Comparison of ENCODE assay signal across 29 cellular contexts in the genomic region with DNA sequence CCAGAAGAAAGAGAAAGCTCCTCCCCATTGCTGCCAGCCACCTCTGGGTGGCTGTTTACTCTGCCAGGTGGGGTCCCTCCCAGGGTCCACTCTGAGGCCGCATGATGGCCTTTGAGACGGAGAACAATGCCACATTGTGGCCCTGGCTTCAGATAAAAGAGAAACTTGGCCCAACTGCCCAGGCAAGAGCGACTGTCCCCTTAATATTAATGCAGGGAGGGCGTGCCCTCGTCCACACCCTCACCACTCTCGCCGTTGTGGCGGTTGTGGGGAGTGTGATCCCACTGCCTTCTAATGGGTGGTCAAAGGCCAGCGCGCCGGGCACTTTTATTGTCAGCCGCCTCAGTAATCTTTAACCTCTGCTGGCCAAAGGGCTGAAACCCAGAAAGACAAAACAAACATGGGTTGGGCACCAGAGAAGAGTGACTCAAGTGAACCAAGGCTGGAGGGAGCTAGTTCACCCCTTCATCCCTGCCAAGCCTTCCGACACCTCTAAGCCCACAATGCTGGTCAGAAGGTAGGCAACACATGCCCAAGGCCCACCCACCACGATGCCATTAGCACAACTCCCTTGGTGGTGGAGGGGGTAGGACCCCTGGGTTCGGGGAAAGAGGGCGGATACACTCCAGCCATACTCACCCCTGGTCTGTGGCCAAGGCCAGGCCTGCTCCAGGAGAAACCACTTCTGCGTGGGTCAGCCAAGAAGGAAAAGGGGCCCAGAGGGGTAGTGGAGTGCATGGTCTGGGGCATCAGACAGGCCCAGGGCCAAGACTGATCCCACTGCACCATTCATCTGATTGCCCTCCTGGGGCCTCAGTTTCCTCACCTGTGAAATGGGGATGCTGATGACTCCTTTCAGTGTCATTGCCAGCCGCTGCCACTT. TPM values are rescaled to one million over a fixed set of nuclear protein-coding genes. Genes with fewer than 3 reads are reported as not detected.
DNase-seq lines count a peak whose midpoint lies in the region; ATAC-seq, FAIRE-seq and TF ChIP-seq lines count a peak whose summit lies in the region.
"Had no signal": no experiment of that assay in that cellular context is flagged by ENCODE, and none has a peak within 500 bp of the region (broad histone marks: within the 10 kb centered on the region; RNA-seq: fewer than 3 reads in every experiment).

No MANE protein-coding gene starts in this region.

- H3K4me1 Mint-ChIP-seq in Caco-2 (ENCODE audit: low read depth, unreplicated experiment) (peaks cover 6% of the 10 kb centered on the region), osteocyte (ENCODE audit: unreplicated experiment) (no peaks in the 10 kb centered on the region)

- no peaks in the 10 kb centered on the region for H3K9me3 ChIP-seq in Caco-2
- no peaks in the 10 kb centered on the region for H3K9me3 ChIP-seq in psoas muscle
- H3K9me3 ChIP-seq: BE2C, HAP-1, prostate gland had no signal

- intact Hi-C loops in Caco-2 (cut with micrococcal nuclease; ENCODE audit: unreplicated experiment): no loop called here
- intact Hi-C loops in left colon (cut with DNase I, micrococcal nuclease): no loop called here
- intact Hi-C loops in psoas muscle (cut with DNase I): no loop called here

- peaks cover 54% of the 10 kb centered on the region for H3K4me1 ChIP-seq in Caco-2
- H3K4me1 ChIP-seq in psoas muscle: no peaks in the 10 kb centered on the region
- H3K4me1 ChIP-seq: BE2C, HAP-1, prostate gland, tibial artery had no signal

- CTCF ChIA-PET in Caco-2 (lab: Charles Lee): interaction anchor here (1.4 kb wide), 1 partner anchor 77 kb away, joined by 3 read pairs; no protein-coding TSS in a partner anchor

- FAIRE-seq in RCC 7860 (lab: Jason Lieb, UNC): no peak
- FAIRE-seq: A204.1, endometrium, GM12892 had no signal

- H3K27ac Mint-ChIP-seq in Caco-2 (ENCODE audit: unreplicated experiment): peak overlapping the region; percentile 69
- no peak overlapping the region for H3K27ac Mint-ChIP-seq in osteocyte (ENCODE audit: unreplicated experiment)

- peaks cover 2% of the 10 kb centered on the region for H3K9me3 Mint-ChIP-seq in Caco-2 (ENCODE audit: unreplicated experiment)
- no peaks in the 10 kb centered on the region for H3K9me3 Mint-ChIP-seq in osteocyte (ENCODE audit: unreplicated experiment)

- WGBS in psoas muscle, 3 donors: 74 to 75% (median 74%) methylated on average over 18 of the region's 18 CpGs

- POLR2A ChIA-PET in Caco-2 (lab: Charles Lee): no interaction called here

- ATAC-seq in left colon: peak; percentile 80
- ATAC-seq in GM21619 (IDR thresholded peaks at IDR 0.05; ENCODE audit: unreplicated experiment): no peak
- no peak for ATAC-seq in GM18498 (IDR thresholded peaks at IDR 0.05; ENCODE audit: unreplicated experiment)
- no peak for ATAC-seq in psoas muscle

- H3K27me3 Mint-ChIP-seq in Caco-2 (ENCODE audit: insufficient read depth, unreplicated experiment) (no peaks in the 10 kb centered on the region), osteocyte (ENCODE audit: unreplicated experiment) (no peaks in the 10 kb centered on the region)

- DNase-seq in Caco-2 (peak; percentile 67 to 90), RCC 7860 (ENCODE audit: low spot score) (peak; percentile 14), left colon (peak; percentile 84 to 85), osteocyte (ENCODE audit: extremely low spot score, unreplicated experiment) (peak; percentile 77), GM20000 (ENCODE audit: low spot score) (no peak), psoas muscle (no peak)
- DNase-seq: activated CD4-positive, alpha-beta T cell treated with anti-CD3 and anti-CD28 coated beads, Interleukin-2, amount 50 U/mL, for 48 hours; activated gamma-delta T cell treated with Interleukin-2 at 50 U/mL for 16 hours; BE2C; cortex of kidney; DND-41; KBM-7; kidney glomerular epithelial cell; mesenchymal stem cell; NCI-H146; NCI-H2171; NCI-H524 treated with DMSO at 0.1 percent for 48 hours; RPMI8226; stimulated activated naive CD4-positive, alpha-beta T cell treated with Interleukin-2 at 50 U/mL for 16 hours; tibial artery had no signal

- peak overlapping the region; percentile 14 for H3K4me3 Mint-ChIP-seq in Caco-2 (ENCODE audit: unreplicated experiment)
- no peak overlapping the region for H3K4me3 Mint-ChIP-seq in osteocyte (ENCODE audit: unreplicated experiment)

- BruUV-seq in Caco-2 (replicated peaks; lab: Mats Ljungman, UMichigan): no TSS peak

- no peaks in the 10 kb centered on the region; the same call in 1 of the 2 replicates for H3K36me3 ChIP-seq in Caco-2 (ENCODE audit: control insufficient read depth, insufficient read depth, low read length)
- no peaks in the 10 kb centered on the region for H3K36me3 ChIP-seq in psoas muscle (ENCODE audit: insufficient read depth in 1 of 2, low read depth in 1 of 2)
- H3K36me3 ChIP-seq: BE2C, HAP-1, prostate gland, tibial artery had no signal

- H3K36me3 Mint-ChIP-seq in Caco-2 (ENCODE audit: insufficient read depth, unreplicated experiment): no peaks in the 10 kb centered on the region
- no peaks in the 10 kb centered on the region for H3K36me3 Mint-ChIP-seq in osteocyte (ENCODE audit: unreplicated experiment)

- no peak overlapping the region for H3K27ac ChIP-seq in psoas muscle
- H3K27ac ChIP-seq: prostate gland, SK-N-MC, skin epidermis, tibial artery had no signal

- H3K4me3 ChIP-seq in Caco-2 (ENCODE audit: low read depth, low read length): no peak overlapping the region; the same call in 1 of the 2 replicates
- H3K4me3 ChIP-seq in psoas muscle: no peak overlapping the region
- H3K4me3 ChIP-seq: HAP-1, prostate gland, SK-N-MC, skin epidermis, tibial artery had no signal

- TF ChIP-seq CTCF in Caco-2 (IDR thresholded peaks at IDR 0.05; ENCODE audit: insufficient read depth in 1 of 2, low read depth in 1 of 2, low read length in 1 of 2, severe bottlenecking in 1 of 2, unreplicated experiment in 1 of 2): no peak
- no peak for TF ChIP-seq CTCF in osteocyte (IDR thresholded peaks at IDR 0.05)
- TF ChIP-seq CTCF in GM20000 (IDR thresholded peaks at IDR 0.05; ENCODE audit: extremely low read depth, missing control alignments): no peak
- TF ChIP-seq CTCF in psoas muscle (IDR thresholded peaks at IDR 0.05): no peak

- H3K27me3 ChIP-seq in Caco-2 (replicated peaks; ENCODE audit: control insufficient read depth, insufficient read depth, low read length): no peaks in the 10 kb centered on the region
- peaks cover 0 to 9% (median 4%) of the 10 kb centered on the region in 3 donors for H3K27me3 ChIP-seq in psoas muscle (ENCODE audit: insufficient read depth in 3 of 3, low read length in 2 of 3)
- H3K27me3 ChIP-seq: BE2C had no signal

RNA-seq across cellular contexts. Expression of gene BCL11B, which starts 44.5 kb away (rescaled TPM):
- 0.05 TPM in 1 of 2 replicates, not detected in the other for total RNA-seq in Caco-2 (2022)
- total RNA-seq in left colon: 1 to 10 TPM; 3.7 to 5.1 TPM
- 0.16 and 0.18 TPM in 2 replicates for total RNA-seq in osteocyte
- under 1 TPM in 3 of 4 donors, not detected in 1; 0.15 to 0.34 (median 0.17) TPM for total RNA-seq in psoas muscle
- polyA plus RNA-seq in psoas muscle: under 1 TPM in 2 of 3 donors, not detected in 1; 0.01 to 0.03 TPM

Comparison
In these comparisons a context has a peak if more than half of its experiments do, and no peak if none do; other contexts are left out.
1. DNase-seq: peak in Caco-2 (2 of 2), RCC 7860 (single experiment), left colon (2 of 2) and osteocyte (single experiment); none in GM20000 (single experiment) and psoas muscle (0 of 2).